In genomic region chr7:151060113-151060415, GRCh38 we compare ENCODE assay signal across 2 cellular contexts.
TF ChIP-seq lines count a peak whose summit lies in the region.

No MANE protein-coding gene starts in this region.

TF ChIP-seq in A549, 52 proteins besides CTCF, POLR2A, EP300 and RAD21:
- no peak for TF ChIP-seq PHF8 (IDR thresholded peaks at IDR 0.05; ENCODE audit: borderline replicate concordance, low read depth)
- TF ChIP-seq RFX5 (IDR thresholded peaks at IDR 0.05) = no peak
- no peak for TF ChIP-seq TP53 (CRISPR knock-in tag; IDR thresholded peaks at IDR 0.05)
- TF ChIP-seq CHD4 (IDR thresholded peaks at IDR 0.05; ENCODE audit: borderline replicate concordance) = no peak
- TF ChIP-seq HOXB13 (CRISPR knock-in tag; IDR thresholded peaks at IDR 0.05; ENCODE audit: low read depth) = no peak
- TF ChIP-seq HOXB5 (CRISPR knock-in tag; IDR thresholded peaks at IDR 0.05) = no peak
- TF ChIP-seq ATOH8 (CRISPR knock-in tag; IDR thresholded peaks at IDR 0.05; ENCODE audit: low read depth) = no peak
- TF ChIP-seq HDAC2 (IDR thresholded peaks at IDR 0.05) = no peak

TF ChIP-seq in IMR-90, 13 proteins besides CTCF, POLR2A, EP300 and RAD21:
- no peak for TF ChIP-seq USF2 (IDR thresholded peaks at IDR 0.05; ENCODE audit: low read depth, low read length)
- no peak for TF ChIP-seq MAFK (IDR thresholded peaks at IDR 0.05; ENCODE audit: low read depth, low read length)
- TF ChIP-seq RCOR1 (IDR thresholded peaks at IDR 0.05; ENCODE audit: insufficient replicate concordance, low read length) = no peak
- TF ChIP-seq SMC3 (IDR thresholded peaks at IDR 0.05; ENCODE audit: low read depth, low read length) = no peak
- TF ChIP-seq NFE2L2 (IDR thresholded peaks at IDR 0.05; ENCODE audit: low read depth, low read length) = no peak
TF ChIP-seq in IMR-90: peak in this region for 0.
